13 cellular contexts compared by ENCODE assay signal in the genomic region with DNA sequence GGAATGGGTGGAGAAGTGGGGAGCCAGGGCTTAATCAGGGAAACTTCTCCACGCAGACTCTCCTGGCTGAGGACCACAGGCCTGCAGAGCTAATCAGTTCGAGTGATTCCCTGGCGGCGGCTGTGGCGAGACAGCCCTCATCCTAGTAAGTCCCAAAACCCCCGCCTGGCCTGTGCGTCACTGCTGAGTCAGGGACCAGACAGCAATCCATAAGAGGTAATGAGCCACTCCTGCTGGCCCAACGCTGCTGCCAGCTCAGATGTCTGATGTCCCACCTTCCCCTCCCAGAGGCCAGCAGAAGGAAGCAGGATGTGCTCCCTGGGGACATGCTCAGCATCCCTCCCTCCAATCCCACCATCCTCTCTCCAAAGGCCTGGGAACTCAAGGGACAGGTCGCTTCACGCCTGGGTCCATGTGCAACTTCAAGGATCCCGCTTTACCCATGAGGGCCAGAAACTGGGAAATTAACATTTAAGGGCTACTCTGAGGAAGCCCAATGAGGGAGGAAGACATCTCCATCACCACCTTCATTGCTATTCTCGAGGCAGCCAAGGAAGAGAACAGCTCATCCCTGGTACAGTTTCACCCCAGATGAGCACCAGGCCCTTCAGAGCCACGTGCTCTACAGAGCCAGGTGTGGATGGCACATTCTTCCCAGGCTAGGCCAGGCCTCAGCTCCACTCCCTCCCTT. TPM values are rescaled to one million over a fixed set of nuclear protein-coding genes. Genes with fewer than 3 reads are reported as not detected.
A peak's percentile ranks its signal among the peaks of the same experiment; 100 is the strongest.
DNase-seq lines count a peak whose midpoint lies in the region; ATAC-seq and TF ChIP-seq lines count a peak whose summit lies in the region.
"Had no signal": no experiment of that assay in that cellular context is flagged by ENCODE, and none has a peak within 500 bp of the region (broad histone marks: within the 10 kb centered on the region; RNA-seq: fewer than 3 reads in every experiment).

No MANE protein-coding gene starts in this region.

- CTCF ChIA-PET in BJ (lab: Yijun Ruan, JAX): interaction anchor here (0.6 kb wide), 1 partner anchor 45 kb away, joined by 3 read pairs; no protein-coding TSS in a partner anchor

- H3K4me3 Mint-ChIP-seq in neural crest cell: peak overlapping the region; percentile 7

- POLR2A ChIA-PET in BJ (lab: Charles Lee): no interaction called here

- H3K4me1 Mint-ChIP-seq in neural crest cell: peaks cover 34% of the 10 kb centered on the region

- no peak for TF ChIP-seq CTCF in BJ (IDR thresholded peaks at IDR 0.05; ENCODE audit: insufficient read depth, low read depth, low read length)
- TF ChIP-seq CTCF in choroid plexus epithelial cell (conservative IDR thresholded peaks at IDR 0.05; ENCODE audit: low read depth, low read length): no peak
- TF ChIP-seq CTCF in neural crest cell (conservative IDR thresholded peaks at IDR 0.05): no peak

- peaks cover 12% of the 10 kb centered on the region for H3K36me3 Mint-ChIP-seq in neural crest cell (ENCODE audit: low read depth)

- DNase-seq in BJ (ENCODE audit: low read depth) (peak; percentile 80), M059J (ENCODE audit: low read depth) (peak; percentile 98), choroid plexus epithelial cell (ENCODE audit: low read depth) (peak; percentile 91), neural crest cell (ENCODE audit: low read depth, low spot score) (no peak), DMS 273 treated with DMSO at 0.1 percent for 48 hours (lab: John Stamatoyannopoulos, UW) (no peak), HT-29 (ENCODE audit: low spot score) (no peak)
- DNase-seq: activated CD4-positive, alpha-beta T cell treated with anti-CD3 and anti-CD28 coated beads, Interleukin-2, amount 50 U/mL, for 1 hour; left lung; NCI-H510A had no signal

- no peaks in the 10 kb centered on the region for H3K27me3 ChIP-seq in BJ (ENCODE audit: control insufficient read depth, insufficient read depth, low read length)
- H3K27me3 ChIP-seq: left lung had no signal

- H3K27ac Mint-ChIP-seq in neural crest cell (ENCODE audit: unreplicated experiment): no peak overlapping the region

- H3K4me3 ChIP-seq in BJ (ENCODE audit: low read depth, low read length): no peak overlapping the region
- no peak overlapping the region for H3K4me3 ChIP-seq in choroid plexus epithelial cell (ENCODE audit: low read depth, low read length)
- H3K4me3 ChIP-seq: left lung, SK-N-MC had no signal

- ATAC-seq in GM21360 (IDR thresholded peaks at IDR 0.05; ENCODE audit: unreplicated experiment) (no peak), HG03439 (IDR thresholded peaks at IDR 0.05; ENCODE audit: unreplicated experiment) (no peak)
- ATAC-seq: activated naive CD4-positive, alpha-beta T cell treated with anti-CD3 and anti-CD28 coated beads, Interleukin-2, amount 50 U/mL, for 72 hours; left lung had no signal

- H3K36me3 ChIP-seq in BJ (ENCODE audit: control insufficient read depth, insufficient read depth, low read length): peaks cover 32% of the 10 kb centered on the region

- no peaks in the 10 kb centered on the region for H3K9me3 Mint-ChIP-seq in neural crest cell
- H3K9me3 Mint-ChIP-seq: activated naive CD4-positive, alpha-beta T cell treated with anti-CD3 and anti-CD28 coated beads, Interleukin-2, amount 50 U/mL, for 72 hours had no signal

- no peaks in the 10 kb centered on the region for H3K27me3 Mint-ChIP-seq in neural crest cell (ENCODE audit: low read depth)

RNA-seq across cellular contexts. Expression of gene ACLY, which starts 7.9 kb away (rescaled TPM):
- polyA plus RNA-seq in BJ (2011; rRNA removed): 118 and 170 TPM in 2 replicates
- polyA minus RNA-seq in BJ (2011; rRNA and poly(A)+ RNA removed): 159 and 212 TPM in 2 replicates
- total RNA-seq in M059J (2014; rRNA removed; shearing (Covaris generic)): 103 and 151 TPM in 2 replicates
- total RNA-seq in neural crest cell: 421 and 422 TPM in 2 replicates
- 185 and 194 TPM in 2 replicates for total RNA-seq in HT-29 (2014; rRNA removed; shearing (Covaris generic))

RNA-seq across cellular contexts. Expression of gene ODAD4, which starts 19.6 kb away (rescaled TPM):
- polyA plus RNA-seq in BJ (2011; rRNA removed): 0.61 and 0.92 TPM in 2 replicates
- polyA minus RNA-seq in BJ (2011; rRNA and poly(A)+ RNA removed): 0.31 and 0.81 TPM in 2 replicates
- total RNA-seq in M059J (2014; rRNA removed; shearing (Covaris generic)): 0.27 and 1.7 TPM in 2 replicates
- 4.2 and 4.8 TPM in 2 replicates for total RNA-seq in neural crest cell
- total RNA-seq in HT-29 (2014; rRNA removed; shearing (Covaris generic)): 0.55 and 0.64 TPM in 2 replicates

RNA-seq across cellular contexts. Expression of gene KLHL11, which starts 45.6 kb away (rescaled TPM):
- 5.5 and 7.2 TPM in 2 replicates for polyA plus RNA-seq in BJ (2011; rRNA removed)
- 17.5 and 22.6 TPM in 2 replicates for polyA minus RNA-seq in BJ (2011; rRNA and poly(A)+ RNA removed)
- 12.1 and 17.1 TPM in 2 replicates for total RNA-seq in M059J (2014; rRNA removed; shearing (Covaris generic))
- total RNA-seq in neural crest cell: 20.4 and 20.6 TPM in 2 replicates
- 23.4 and 25.1 TPM in 2 replicates for total RNA-seq in HT-29 (2014; rRNA removed; shearing (Covaris generic))

RNA-seq across cellular contexts. Expression of gene CNP, which starts 55.7 kb away (rescaled TPM):
- polyA plus RNA-seq in BJ (2011; rRNA removed): 53.5 and 66.2 TPM in 2 replicates
- 151 and 180 TPM in 2 replicates for polyA minus RNA-seq in BJ (2011; rRNA and poly(A)+ RNA removed)
- total RNA-seq in M059J (2014; rRNA removed; shearing (Covaris generic)): 65.8 and 108 TPM in 2 replicates
- total RNA-seq in neural crest cell: 213 and 230 TPM in 2 replicates
- 73.2 and 88.3 TPM in 2 replicates for total RNA-seq in HT-29 (2014; rRNA removed; shearing (Covaris generic))

Comparison
In these comparisons a context has a peak if more than half of its experiments do, and no peak if none do; other contexts are left out.
1. DNase-seq: peak in BJ (single experiment), M059J (single experiment) and choroid plexus epithelial cell (single experiment); none in neural crest cell (single experiment), DMS 273 treated with DMSO at 0.1 percent for 48 hours (single experiment) and HT-29 (single experiment).